In the genomic region with DNA sequence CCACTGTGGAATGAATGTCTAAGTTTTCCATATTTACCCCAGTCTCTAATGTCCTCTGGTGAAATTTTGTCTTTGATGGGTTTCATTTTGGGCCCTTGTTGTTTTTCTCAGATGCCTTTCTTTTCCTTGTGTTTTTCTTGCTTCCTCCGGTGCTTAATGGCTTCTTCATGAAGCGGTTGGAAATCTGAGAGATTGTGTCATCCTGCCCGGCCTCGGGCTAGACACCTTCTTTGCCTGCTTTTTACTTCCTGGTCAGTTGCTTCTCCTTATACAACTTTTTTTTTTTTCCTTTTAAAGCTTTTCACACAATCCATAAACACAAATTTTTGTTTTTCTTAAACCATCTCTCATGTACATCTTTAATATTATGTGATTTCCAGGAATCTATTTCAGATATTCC, we compare ENCODE assay signal across 1 cellular context.
TF ChIP-seq lines count a peak whose summit lies in the region.

No MANE protein-coding gene starts in this region.

TF ChIP-seq in GM12878, 131 proteins besides CTCF, POLR2A, EP300 and RAD21:
- no peak for TF ChIP-seq CREM (IDR thresholded peaks at IDR 0.05; ENCODE audit: low read depth)
- no peak for TF ChIP-seq TBL1XR1 (IDR thresholded peaks at IDR 0.05; ENCODE audit: low read depth, low read length)
- TF ChIP-seq BHLHE40 (IDR thresholded peaks at IDR 0.05; ENCODE audit: borderline replicate concordance in 1 of 2, low read depth in 2 of 2, low read length in 1 of 2) = no peak
- TF ChIP-seq ZNF24 (IDR thresholded peaks at IDR 0.05) = no peak
- no peak for TF ChIP-seq NFXL1 (IDR thresholded peaks at IDR 0.05; ENCODE audit: borderline replicate concordance)
- TF ChIP-seq DPF2 (IDR thresholded peaks at IDR 0.05) = no peak
- TF ChIP-seq, protein P1, sequence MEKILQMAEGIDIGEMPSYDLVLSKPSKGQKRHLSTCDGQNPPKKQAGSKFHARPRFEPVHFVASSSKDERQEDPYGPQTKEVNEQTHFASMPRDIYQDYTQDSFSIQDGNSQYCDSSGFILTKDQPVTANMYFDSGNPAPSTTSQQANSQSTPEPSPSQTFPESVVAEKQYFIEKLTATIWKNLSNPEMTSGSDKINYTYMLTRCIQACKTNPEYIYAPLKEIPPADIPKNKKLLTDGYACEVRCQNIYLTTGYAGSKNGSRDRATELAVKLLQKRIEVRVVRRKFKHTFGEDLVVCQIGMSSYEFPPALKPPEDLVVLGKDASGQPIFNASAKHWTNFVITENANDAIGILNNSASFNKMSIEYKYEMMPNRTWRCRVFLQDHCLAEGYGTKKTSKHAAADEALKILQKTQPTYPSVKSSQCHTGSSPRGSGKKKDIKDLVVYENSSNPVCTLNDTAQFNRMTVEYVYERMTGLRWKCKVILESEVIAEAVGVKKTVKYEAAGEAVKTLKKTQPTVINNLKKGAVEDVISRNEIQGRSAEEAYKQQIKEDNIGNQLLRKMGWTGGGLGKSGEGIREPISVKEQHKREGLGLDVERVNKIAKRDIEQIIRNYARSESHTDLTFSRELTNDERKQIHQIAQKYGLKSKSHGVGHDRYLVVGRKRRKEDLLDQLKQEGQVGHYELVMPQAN (conservative IDR thresholded peaks at IDR 0.05) = no peak
- TF ChIP-seq ZNF217 (IDR thresholded peaks at IDR 0.05) = no peak
- TF ChIP-seq MYB (IDR thresholded peaks at IDR 0.05; ENCODE audit: borderline replicate concordance, low read depth, low read length) = no peak
- no peak for TF ChIP-seq EED (IDR thresholded peaks at IDR 0.05; ENCODE audit: low read depth)
- TF ChIP-seq, protein P2, sequence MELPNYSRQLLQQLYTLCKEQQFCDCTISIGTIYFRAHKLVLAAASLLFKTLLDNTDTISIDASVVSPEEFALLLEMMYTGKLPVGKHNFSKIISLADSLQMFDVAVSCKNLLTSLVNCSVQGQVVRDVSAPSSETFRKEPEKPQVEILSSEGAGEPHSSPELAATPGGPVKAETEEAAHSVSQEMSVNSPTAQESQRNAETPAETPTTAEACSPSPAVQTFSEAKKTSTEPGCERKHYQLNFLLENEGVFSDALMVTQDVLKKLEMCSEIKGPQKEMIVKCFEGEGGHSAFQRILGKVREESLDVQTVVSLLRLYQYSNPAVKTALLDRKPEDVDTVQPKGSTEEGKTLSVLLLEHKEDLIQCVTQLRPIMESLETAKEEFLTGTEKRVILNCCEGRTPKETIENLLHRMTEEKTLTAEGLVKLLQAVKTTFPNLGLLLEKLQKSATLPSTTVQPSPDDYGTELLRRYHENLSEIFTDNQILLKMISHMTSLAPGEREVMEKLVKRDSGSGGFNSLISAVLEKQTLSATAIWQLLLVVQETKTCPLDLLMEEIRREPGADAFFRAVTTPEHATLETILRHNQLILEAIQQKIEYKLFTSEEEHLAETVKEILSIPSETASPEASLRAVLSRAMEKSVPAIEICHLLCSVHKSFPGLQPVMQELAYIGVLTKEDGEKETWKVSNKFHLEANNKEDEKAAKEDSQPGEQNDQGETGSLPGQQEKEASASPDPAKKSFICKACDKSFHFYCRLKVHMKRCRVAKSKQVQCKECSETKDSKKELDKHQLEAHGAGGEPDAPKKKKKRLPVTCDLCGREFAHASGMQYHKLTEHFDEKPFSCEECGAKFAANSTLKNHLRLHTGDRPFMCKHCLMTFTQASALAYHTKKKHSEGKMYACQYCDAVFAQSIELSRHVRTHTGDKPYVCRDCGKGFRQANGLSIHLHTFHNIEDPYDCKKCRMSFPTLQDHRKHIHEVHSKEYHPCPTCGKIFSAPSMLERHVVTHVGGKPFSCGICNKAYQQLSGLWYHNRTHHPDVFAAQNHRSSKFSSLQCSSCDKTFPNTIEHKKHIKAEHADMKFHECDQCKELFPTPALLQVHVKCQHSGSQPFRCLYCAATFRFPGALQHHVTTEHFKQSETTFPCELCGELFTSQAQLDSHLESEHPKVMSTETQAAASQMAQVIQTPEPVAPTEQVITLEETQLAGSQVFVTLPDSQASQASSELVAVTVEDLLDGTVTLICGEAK (IDR thresholded peaks at IDR 0.05; ENCODE audit: borderline replicate concordance) = no peak
- no peak for TF ChIP-seq RBBP5 (conservative IDR thresholded peaks at IDR 0.05)
- TF ChIP-seq, protein P3, sequence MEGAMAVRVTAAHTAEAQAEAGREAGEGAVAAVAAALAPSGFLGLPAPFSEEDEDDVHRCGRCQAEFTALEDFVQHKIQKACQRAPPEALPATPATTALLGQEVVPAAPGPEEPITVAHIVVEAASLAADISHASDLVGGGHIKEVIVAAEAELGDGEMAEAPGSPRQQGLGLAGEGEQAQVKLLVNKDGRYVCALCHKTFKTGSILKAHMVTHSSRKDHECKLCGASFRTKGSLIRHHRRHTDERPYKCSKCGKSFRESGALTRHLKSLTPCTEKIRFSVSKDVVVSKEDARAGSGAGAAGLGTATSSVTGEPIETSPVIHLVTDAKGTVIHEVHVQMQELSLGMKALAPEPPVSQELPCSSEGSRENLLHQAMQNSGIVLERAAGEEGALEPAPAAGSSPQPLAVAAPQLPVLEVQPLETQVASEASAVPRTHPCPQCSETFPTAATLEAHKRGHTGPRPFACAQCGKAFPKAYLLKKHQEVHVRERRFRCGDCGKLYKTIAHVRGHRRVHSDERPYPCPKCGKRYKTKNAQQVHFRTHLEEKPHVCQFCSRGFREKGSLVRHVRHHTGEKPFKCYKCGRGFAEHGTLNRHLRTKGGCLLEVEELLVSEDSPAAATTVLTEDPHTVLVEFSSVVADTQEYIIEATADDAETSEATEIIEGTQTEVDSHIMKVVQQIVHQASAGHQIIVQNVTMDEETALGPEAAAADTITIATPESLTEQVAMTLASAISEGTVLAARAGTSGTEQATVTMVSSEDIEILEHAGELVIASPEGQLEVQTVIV (IDR thresholded peaks at IDR 0.05; ENCODE audit: borderline replicate concordance, partially characterized antibody) = no peak
- TF ChIP-seq, protein P4, sequence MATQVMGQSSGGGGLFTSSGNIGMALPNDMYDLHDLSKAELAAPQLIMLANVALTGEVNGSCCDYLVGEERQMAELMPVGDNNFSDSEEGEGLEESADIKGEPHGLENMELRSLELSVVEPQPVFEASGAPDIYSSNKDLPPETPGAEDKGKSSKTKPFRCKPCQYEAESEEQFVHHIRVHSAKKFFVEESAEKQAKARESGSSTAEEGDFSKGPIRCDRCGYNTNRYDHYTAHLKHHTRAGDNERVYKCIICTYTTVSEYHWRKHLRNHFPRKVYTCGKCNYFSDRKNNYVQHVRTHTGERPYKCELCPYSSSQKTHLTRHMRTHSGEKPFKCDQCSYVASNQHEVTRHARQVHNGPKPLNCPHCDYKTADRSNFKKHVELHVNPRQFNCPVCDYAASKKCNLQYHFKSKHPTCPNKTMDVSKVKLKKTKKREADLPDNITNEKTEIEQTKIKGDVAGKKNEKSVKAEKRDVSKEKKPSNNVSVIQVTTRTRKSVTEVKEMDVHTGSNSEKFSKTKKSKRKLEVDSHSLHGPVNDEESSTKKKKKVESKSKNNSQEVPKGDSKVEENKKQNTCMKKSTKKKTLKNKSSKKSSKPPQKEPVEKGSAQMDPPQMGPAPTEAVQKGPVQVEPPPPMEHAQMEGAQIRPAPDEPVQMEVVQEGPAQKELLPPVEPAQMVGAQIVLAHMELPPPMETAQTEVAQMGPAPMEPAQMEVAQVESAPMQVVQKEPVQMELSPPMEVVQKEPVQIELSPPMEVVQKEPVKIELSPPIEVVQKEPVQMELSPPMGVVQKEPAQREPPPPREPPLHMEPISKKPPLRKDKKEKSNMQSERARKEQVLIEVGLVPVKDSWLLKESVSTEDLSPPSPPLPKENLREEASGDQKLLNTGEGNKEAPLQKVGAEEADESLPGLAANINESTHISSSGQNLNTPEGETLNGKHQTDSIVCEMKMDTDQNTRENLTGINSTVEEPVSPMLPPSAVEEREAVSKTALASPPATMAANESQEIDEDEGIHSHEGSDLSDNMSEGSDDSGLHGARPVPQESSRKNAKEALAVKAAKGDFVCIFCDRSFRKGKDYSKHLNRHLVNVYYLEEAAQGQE (IDR thresholded peaks at IDR 0.05; ENCODE audit: low read depth, low read length) = no peak
- TF ChIP-seq NFIC (IDR thresholded peaks at IDR 0.05; ENCODE audit: low read depth, low read length) = no peak
- no peak for TF ChIP-seq BRCA1 (IDR thresholded peaks at IDR 0.05; ENCODE audit: low read depth, low read length)
